8 cellular contexts compared by ENCODE assay signal in the genomic region with DNA sequence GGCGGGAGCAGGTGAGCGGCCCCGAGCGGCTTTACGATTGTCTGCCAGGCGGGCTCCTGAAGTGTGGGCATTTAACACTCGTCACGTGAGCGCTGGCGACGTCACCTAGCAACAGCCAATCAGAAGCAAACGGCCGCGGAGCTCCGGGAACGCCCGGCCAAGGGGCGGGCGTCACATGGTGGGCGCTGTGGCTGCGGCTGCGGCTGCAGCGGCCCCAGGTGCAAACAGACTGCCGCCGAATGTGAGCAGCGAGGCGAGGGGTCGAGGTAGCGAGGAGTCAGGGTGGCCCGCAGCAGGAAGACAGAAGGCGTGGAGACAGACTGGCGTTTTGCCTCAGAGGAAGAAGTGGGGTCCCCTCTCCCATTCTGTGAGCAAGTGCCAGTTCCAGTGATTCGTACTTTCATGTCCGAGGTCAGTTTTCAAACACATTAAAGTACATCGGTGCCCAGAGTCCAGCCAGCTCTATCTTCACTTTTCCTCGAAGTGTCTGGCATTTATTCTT. TPM values are rescaled to one million over a fixed set of nuclear protein-coding genes. Genes with fewer than 3 reads are reported as not detected.
DNase-seq lines count a peak whose midpoint lies in the region; ATAC-seq and TF ChIP-seq lines count a peak whose summit lies in the region.

Gene DLX2, minus strand, starts transcription at position 43 of the 502 bp plus-strand sequence. CDS start 362 bp downstream, outside the sequence.

- H3K27me3 ChIP-seq in MM.1S (replicated peaks; ENCODE audit: insufficient read depth, low read length) (peaks cover 54% of the 10 kb centered on the region), SJCRH30 (no peaks in the 10 kb centered on the region), adrenal gland (peaks cover 93% of the 10 kb centered on the region)

- 0 out of 2 replicates have a peak, but pooled peaks cover 10% of the 10 kb centered on the region for H3K4me1 ChIP-seq in MM.1S (ENCODE audit: low read length)
- no peaks in the 10 kb centered on the region for H3K4me1 ChIP-seq in SJCRH30
- H3K4me1 ChIP-seq in adrenal gland (replicated peaks in 1 of 2), result peaks cover 16 to 46% of the 10 kb centered on the region in 2 donors

- no peaks in the 10 kb centered on the region for H3F3A ChIP-seq in MM.1S (ENCODE audit: insufficient read depth, low read length)

- ATAC-seq in left ventricle myocardium superior, result peak; percentile 81

- CTCF ChIA-PET in GM10248 (lab: Yijun Ruan, JAX), result interaction anchor here (0.9 to 12.3 kb wide), 22 partner anchors 10 to 1173 kb away, joined by 3 to 162 read pairs (median 4); partner anchors contain the start of gene DLX1

- intact Hi-C loops in adrenal gland (cut with DNase I), result loop anchor here (5.0 to 10.0 kb wide), 5 partner anchors 101 to 528 kb away; no protein-coding TSS in a partner anchor
- intact Hi-C loops in left ventricle myocardium superior (cut with micrococcal nuclease), result no loop called here

- peak within 1 kb of the TSS; percentile 27; the same call in 1 of the 2 replicates for H3K9ac ChIP-seq in MM.1S (ENCODE audit: low read length)

- H3K79me2 ChIP-seq in MM.1S (ENCODE audit: low read length), result no peaks in the 10 kb centered on the region

- H3K9me3 ChIP-seq in MM.1S (replicated peaks; ENCODE audit: insufficient read depth, low read length) (no peaks in the 10 kb centered on the region), SJCRH30 (replicated peaks) (no peaks in the 10 kb centered on the region), adrenal gland (replicated peaks in 1 of 3) (no peaks in the 10 kb centered on the region)

- H2AFZ ChIP-seq in MM.1S (ENCODE audit: low read length), result peak within 1 kb of the TSS; percentile 96

- H3K27ac ChIP-seq in MM.1S (ENCODE audit: low read length) (no peak within 1 kb of the TSS), SJCRH30 (peak within 1 kb of the TSS; percentile 18), adrenal gland (peak within 1 kb of the TSS in 1 of 5 donors; percentile 43)

- TF ChIP-seq CTCF in GM10248 (IDR thresholded peaks at IDR 0.05; ENCODE audit: control extremely low read depth, extremely low read depth, low read depth, missing control alignments) (no peak), MM.1S (IDR thresholded peaks at IDR 0.05; ENCODE audit: low read length) (no peak), adrenal gland (IDR thresholded peaks at IDR 0.05) (no peak)

- H3K4me3 ChIP-seq in MM.1S (ENCODE audit: low read length), result peak within 1 kb of the TSS; percentile 70
- peak within 1 kb of the TSS; percentile 68 for H3K4me3 ChIP-seq in SJCRH30
- H3K4me3 ChIP-seq in adrenal gland, result peak within 1 kb of the TSS in 2 of 4 donors; percentile 27 to 57

- POLR2A ChIA-PET in GM10248 (lab: Yijun Ruan, JAX), result no interaction called here

- H3K9me2 ChIP-seq in MM.1S (replicated peaks; ENCODE audit: insufficient read depth, low read length), result no peaks in the 10 kb centered on the region

- H3K4me2 ChIP-seq in MM.1S (ENCODE audit: low read depth, low read length), result peak within 1 kb of the TSS; percentile 92

- WGBS in adrenal gland, 4 donors, result 1 to 4% (median 2%) methylated on average over 4 to 36 of the region's 36 CpGs

- H3K36me3 ChIP-seq in MM.1S (replicated peaks; ENCODE audit: insufficient read depth, low read length) (no peaks in the 10 kb centered on the region), SJCRH30 (no peaks in the 10 kb centered on the region), adrenal gland (replicated peaks in 1 of 2) (no peaks in the 10 kb centered on the region)

- H4K20me1 ChIP-seq in MM.1S (ENCODE audit: insufficient read depth, low read length), result no peaks in the 10 kb centered on the region

- TF ChIP-seq POLR2A in adrenal gland (IDR thresholded peaks at IDR 0.05), result no peak

- DNase-seq in GM10248 (ENCODE audit: extremely low spot score), result peak; percentile 88
- peak; percentile 80 for DNase-seq in HCEC 1CT
- peak; percentile 94 for DNase-seq in MM.1S
- peak; percentile 93 to 96 for DNase-seq in SJCRH30
- DNase-seq in adrenal gland, result peak; percentile 68 to 92 (median 77)
- peak; percentile 81 for DNase-seq in left ventricle myocardium superior
- peak; percentile 77 for DNase-seq in putamen (ENCODE audit: low spot score)
- DNase-seq in KG1 (lab: John Stamatoyannopoulos, UW), result no peak

RNA-seq across cellular contexts. Expression of gene DLX2, which starts in this region (rescaled TPM):
- total RNA-seq in SJCRH30 (2014; rRNA removed; shearing (Covaris generic)), result 0.76 and 0.89 TPM in 2 replicates
- total RNA-seq in adrenal gland, result under 1 TPM in 3 of 8 donors, not detected in 5; 0.15 to 0.49 (median 0.28) TPM
- polyA plus RNA-seq in adrenal gland, result under 1 TPM; 0.07 to 0.32 (median 0.13) TPM
- total RNA-seq in left ventricle myocardium superior, result not detected

Comparison
In these comparisons a context has a peak if more than half of its experiments do, and no peak if none do; other contexts are left out.
1. Peak in DNase-seq, H3K4me3 ChIP-seq and H3K27ac ChIP-seq in SJCRH30; RNA of the gene not detected or under 1 TPM.
2. Peak in DNase-seq in adrenal gland; RNA of the gene not detected or under 1 TPM.
3. Peak in DNase-seq and ATAC-seq in left ventricle myocardium superior; RNA of the gene not detected or under 1 TPM.